8 cellular contexts compared by ENCODE assay signal in the genomic region with DNA sequence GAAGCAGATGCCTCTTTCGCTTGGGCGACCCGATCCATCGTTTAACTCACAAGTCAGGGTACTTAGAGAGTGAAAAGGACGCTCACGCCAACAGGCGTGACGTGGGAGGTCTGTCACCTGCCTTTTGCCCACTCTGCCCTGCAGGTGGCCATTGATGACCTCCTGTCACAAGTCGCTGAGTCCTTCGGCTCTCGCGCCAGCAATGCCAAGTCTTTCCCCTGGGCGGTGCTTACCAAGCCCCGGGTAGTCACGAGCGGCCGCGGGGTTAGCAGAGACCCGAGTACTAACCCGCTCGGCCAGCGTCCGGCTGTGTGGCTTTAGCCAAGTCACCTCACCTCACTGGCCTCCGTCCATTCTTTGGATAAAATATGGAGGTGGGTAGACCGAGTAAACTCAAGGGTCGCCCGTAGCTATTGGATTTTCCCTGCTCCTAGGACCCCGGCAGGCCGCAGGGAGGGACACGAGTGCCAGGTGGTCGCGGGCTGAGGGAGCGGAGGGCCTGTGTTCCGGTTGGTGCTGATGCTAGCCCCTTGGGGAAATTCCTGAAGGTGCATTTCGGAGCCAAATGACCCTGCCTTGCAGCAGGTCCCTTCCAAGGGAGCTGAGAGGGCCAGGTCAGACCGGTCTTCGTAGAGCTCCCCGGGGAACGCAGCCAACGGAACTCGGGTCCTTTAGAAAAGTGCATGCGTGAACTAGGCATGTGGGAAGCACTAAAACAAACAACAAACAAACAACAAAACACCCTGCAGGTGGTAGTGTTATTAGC. TPM values are rescaled to one million over a fixed set of nuclear protein-coding genes. Genes with fewer than 3 reads are reported as not detected.
DNase-seq lines count a peak whose midpoint lies in the region; ATAC-seq and TF ChIP-seq lines count a peak whose summit lies in the region.

No MANE protein-coding gene starts in this region.

- intact Hi-C loops in heart right ventricle (cut with DNase I) = no loop called here
- intact Hi-C loops in posterior cingulate gyrus (cut with DNase I) = no loop called here

- POLR2A ChIA-PET in AG04450 (lab: Yijun Ruan, JAX) = no interaction called here

- H3K9me3 ChIP-seq in AG04450 (ENCODE audit: control insufficient read depth, insufficient read depth, low read length) (no peaks in the 10 kb centered on the region; the same call in 1 of the 2 replicates), heart right ventricle (no peaks in the 10 kb centered on the region)

- peaks cover 1% of the 10 kb centered on the region for H3K36me3 Mint-ChIP-seq in activated naive CD4-positive, alpha-beta T cell treated with anti-CD3 and anti-CD28 coated beads, Interleukin-2, amount 50 U/mL, for 24 hours

- peaks cover 1% of the 10 kb centered on the region for H3K9me3 Mint-ChIP-seq in activated naive CD4-positive, alpha-beta T cell treated with anti-CD3 and anti-CD28 coated beads, Interleukin-2, amount 50 U/mL, for 24 hours

- H3K4me1 Mint-ChIP-seq in activated naive CD4-positive, alpha-beta T cell treated with anti-CD3 and anti-CD28 coated beads, Interleukin-2, amount 50 U/mL, for 24 hours = peaks cover 21% of the 10 kb centered on the region

- peaks cover 7% of the 10 kb centered on the region for H3K27me3 ChIP-seq in AG04450 (ENCODE audit: control insufficient read depth, insufficient read depth, low read length)
- peaks cover 0 to 62% (median 39%) of the 10 kb centered on the region in 7 donors for H3K27me3 ChIP-seq in heart right ventricle

- TF ChIP-seq CTCF in AG04450 (IDR thresholded peaks at IDR 0.05; ENCODE audit: low read depth, low read length) (no peak), GM13977 (IDR thresholded peaks at IDR 0.05; ENCODE audit: extremely low read depth, insufficient read depth, missing control alignments) (no peak), heart right ventricle (IDR thresholded peaks at IDR 0.05) (no peak)

- H3K36me3 ChIP-seq in heart right ventricle = no peaks in the 10 kb centered on the region

- no peak overlapping the region for H3K27ac ChIP-seq in AG04450 (ENCODE audit: low read depth, low read length)
- H3K27ac ChIP-seq in heart right ventricle = no peak overlapping the region

- CTCF ChIA-PET in AG04450 (lab: Charles Lee) = interaction anchor here (0.8 to 2.1 kb wide), 6 partner anchors 81 to 119 kb away, joined by 3 to 13 read pairs (median 4); no protein-coding TSS in a partner anchor

- no peak overlapping the region for H3K27ac Mint-ChIP-seq in activated naive CD4-positive, alpha-beta T cell treated with anti-CD3 and anti-CD28 coated beads, Interleukin-2, amount 50 U/mL, for 24 hours

- in situ Hi-C loops in GM13977 (cut with MboI; ENCODE audit: low pct_unique_long_range_greater_than_20kb, low sequenced_read_pairs, unreplicated experiment) = no loop called here

- peak overlapping the region; percentile 84 for H3K4me3 Mint-ChIP-seq in activated naive CD4-positive, alpha-beta T cell treated with anti-CD3 and anti-CD28 coated beads, Interleukin-2, amount 50 U/mL, for 24 hours

- peaks cover 4 to 21% (median 12%) of the 10 kb centered on the region in 9 donors for H3K4me1 ChIP-seq in heart right ventricle

- H3K27me3 Mint-ChIP-seq in activated naive CD4-positive, alpha-beta T cell treated with anti-CD3 and anti-CD28 coated beads, Interleukin-2, amount 50 U/mL, for 24 hours = peaks cover 29% of the 10 kb centered on the region

- peak; percentile 38 for ATAC-seq in HG02884 (IDR thresholded peaks at IDR 0.05; ENCODE audit: unreplicated experiment)
- ATAC-seq in heart right ventricle = peak; percentile 33 to 72 (median 48)

- no peak for DNase-seq in AG04450 (ENCODE audit: low read depth, low spot score)
- DNase-seq in GM13977 (ENCODE audit: low spot score) = peak; percentile 38
- peak; percentile 61 for DNase-seq in NCI-H2171 treated with DMSO at 0.1 percent for 48 hours (lab: John Stamatoyannopoulos, UW)
- peak in 1 of 2 donors; percentile 18 for DNase-seq in heart right ventricle
- peak in 7 of 10 donors; percentile 10 to 88 (median 21) for DNase-seq in posterior cingulate gyrus
- DNase-seq in GF-D8 (lab: John Stamatoyannopoulos, UW) = no peak

- 1 to 2% methylated on average over 42 of the region's 42 CpGs for WGBS in heart right ventricle, 2 donors

- H3K4me3 ChIP-seq in AG04450 (ENCODE audit: low read depth, low read length) (peak overlapping the region; percentile 62), heart right ventricle (peak overlapping the region; percentile 38 to 66 (median 56))

RNA-seq across cellular contexts. Expression of a gene that starts 0.7 kb away (rescaled TPM):
- polyA plus RNA-seq in AG04450 (2011; rRNA removed) = 5.5 and 8.1 TPM in 2 replicates
- 1.9 and 4.3 TPM in 2 replicates for polyA minus RNA-seq in AG04450 (2011; rRNA and poly(A)+ RNA removed)
- total RNA-seq in heart right ventricle = under 1 TPM in 7 of 10 donors, not detected in 3; 0.26 to 0.96 (median 0.39) TPM
- polyA plus RNA-seq in heart right ventricle = under 1 TPM in 1 of 2 donors, not detected in 1; 0.33 TPM

Comparison
In these comparisons a context has a peak if more than half of its experiments do, and no peak if none do; other contexts are left out.
1. DNase-seq: peak in GM13977 (single experiment), NCI-H2171 treated with DMSO at 0.1 percent for 48 hours (single experiment) and posterior cingulate gyrus (7 of 10); none in AG04450 (single experiment) and GF-D8 (single experiment).